8 cellular contexts compared by ENCODE assay signal in the genomic region with DNA sequence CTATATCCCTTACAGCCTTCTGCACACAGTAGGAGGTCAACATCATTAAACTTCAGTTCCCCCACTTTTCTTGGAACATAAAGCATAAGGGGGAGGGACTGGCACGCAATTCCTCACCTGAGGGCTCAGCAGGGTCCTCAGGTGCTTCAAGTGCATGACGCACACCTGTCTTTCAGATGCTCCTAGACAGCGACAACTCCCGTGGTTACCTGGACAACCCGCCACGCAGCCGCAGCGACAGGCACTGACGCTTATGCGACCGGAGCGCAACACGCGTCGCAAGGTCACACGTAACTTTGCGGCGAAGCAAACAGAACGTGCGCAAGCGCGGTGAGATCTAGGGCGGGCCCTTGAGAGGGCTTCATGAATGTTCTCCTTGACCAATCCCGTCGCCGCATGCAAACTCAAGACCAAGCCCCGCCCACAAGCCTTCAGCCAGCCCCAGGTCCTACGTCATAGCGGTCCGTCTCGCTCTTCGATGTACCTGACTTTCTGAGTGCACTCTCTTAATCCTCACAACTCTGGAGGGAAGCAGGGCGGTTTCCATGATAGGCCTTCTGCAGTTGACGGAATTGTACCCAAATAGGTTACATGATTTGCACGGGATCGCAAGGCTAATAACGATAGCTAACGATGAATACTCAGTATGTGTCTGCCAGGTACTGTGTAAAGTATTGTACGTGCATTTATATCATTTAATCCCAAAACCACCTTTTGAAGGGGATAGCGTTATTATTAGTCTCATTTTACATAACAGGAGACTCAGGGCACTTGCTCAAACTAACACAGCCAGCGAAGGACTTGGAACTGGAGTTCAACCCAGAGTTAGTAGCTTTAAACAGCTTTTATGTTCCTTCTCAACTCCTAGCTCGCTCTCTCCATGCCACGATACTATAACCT. TPM values are rescaled to one million over a fixed set of nuclear protein-coding genes. Genes with fewer than 3 reads are reported as not detected.
A peak's percentile ranks its signal among the peaks of the same experiment; 100 is the strongest.
DNase-seq lines count a peak whose midpoint lies in the region; ATAC-seq and TF ChIP-seq lines count a peak whose summit lies in the region.

A gene with protein sequence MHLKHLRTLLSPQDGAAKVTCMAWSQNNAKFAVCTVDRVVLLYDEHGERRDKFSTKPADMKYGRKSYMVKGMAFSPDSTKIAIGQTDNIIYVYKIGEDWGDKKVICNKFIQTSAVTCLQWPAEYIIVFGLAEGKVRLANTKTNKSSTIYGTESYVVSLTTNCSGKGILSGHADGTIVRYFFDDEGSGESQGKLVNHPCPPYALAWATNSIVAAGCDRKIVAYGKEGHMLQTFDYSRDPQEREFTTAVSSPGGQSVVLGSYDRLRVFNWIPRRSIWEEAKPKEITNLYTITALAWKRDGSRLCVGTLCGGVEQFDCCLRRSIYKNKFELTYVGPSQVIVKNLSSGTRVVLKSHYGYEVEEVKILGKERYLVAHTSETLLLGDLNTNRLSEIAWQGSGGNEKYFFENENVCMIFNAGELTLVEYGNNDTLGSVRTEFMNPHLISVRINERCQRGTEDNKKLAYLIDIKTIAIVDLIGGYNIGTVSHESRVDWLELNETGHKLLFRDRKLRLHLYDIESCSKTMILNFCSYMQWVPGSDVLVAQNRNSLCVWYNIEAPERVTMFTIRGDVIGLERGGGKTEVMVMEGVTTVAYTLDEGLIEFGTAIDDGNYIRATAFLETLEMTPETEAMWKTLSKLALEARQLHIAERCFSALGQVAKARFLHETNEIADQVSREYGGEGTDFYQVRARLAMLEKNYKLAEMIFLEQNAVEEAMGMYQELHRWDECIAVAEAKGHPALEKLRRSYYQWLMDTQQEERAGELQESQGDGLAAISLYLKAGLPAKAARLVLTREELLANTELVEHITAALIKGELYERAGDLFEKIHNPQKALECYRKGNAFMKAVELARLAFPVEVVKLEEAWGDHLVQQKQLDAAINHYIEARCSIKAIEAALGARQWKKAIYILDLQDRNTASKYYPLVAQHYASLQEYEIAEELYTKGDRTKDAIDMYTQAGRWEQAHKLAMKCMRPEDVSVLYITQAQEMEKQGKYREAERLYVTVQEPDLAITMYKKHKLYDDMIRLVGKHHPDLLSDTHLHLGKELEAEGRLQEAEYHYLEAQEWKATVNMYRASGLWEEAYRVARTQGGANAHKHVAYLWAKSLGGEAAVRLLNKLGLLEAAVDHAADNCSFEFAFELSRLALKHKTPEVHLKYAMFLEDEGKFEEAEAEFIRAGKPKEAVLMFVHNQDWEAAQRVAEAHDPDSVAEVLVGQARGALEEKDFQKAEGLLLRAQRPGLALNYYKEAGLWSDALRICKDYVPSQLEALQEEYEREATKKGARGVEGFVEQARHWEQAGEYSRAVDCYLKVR (N-terminal part only) (minus strand): TSS at position 246 of the 900 bp plus-strand sequence. CDS start 90 bp downstream, at position 156.

- H2BK120ac ChIP-seq in neuronal stem cell (ENCODE audit: low read depth, low read length) = no peak within 1 kb of the TSS

- H3K36me3 Mint-ChIP-seq in HFFc6 (ENCODE audit: low read depth) = no peaks in the 10 kb centered on the region
- no peaks in the 10 kb centered on the region for H3K36me3 Mint-ChIP-seq in activated naive CD4-positive, alpha-beta T cell treated with anti-CD3 and anti-CD28 coated beads, Interleukin-2, amount 10 ng/mL, durations not matched to agents 7 days and 5 days

- H3K9ac ChIP-seq in neuronal stem cell (ENCODE audit: low read depth, low read length, poor library complexity) = peak within 1 kb of the TSS; percentile 71
- peak within 1 kb of the TSS; percentile 51 to 86 (median 66) for H3K9ac ChIP-seq in subcutaneous abdominal adipose tissue (ENCODE audit: low read length in 5 of 5)

- H3K9me3 ChIP-seq in gastroesophageal sphincter (no peaks in the 10 kb centered on the region), neuronal stem cell (replicated peaks in 1 of 2; ENCODE audit: control insufficient read depth in 2 of 2, insufficient read depth in 1 of 2, low read depth in 1 of 2, low read length in 2 of 2) (no peaks in the 10 kb centered on the region), subcutaneous abdominal adipose tissue (ENCODE audit: control insufficient read depth in 5 of 5, low read length in 5 of 5) (no peaks in the 10 kb centered on the region)

- ATAC-seq in gastroesophageal sphincter = peak; percentile 99

- no peak within 1 kb of the TSS for H3K18ac ChIP-seq in neuronal stem cell (ENCODE audit: low read length)

- TF ChIP-seq CTCF in HFFc6 (IDR thresholded peaks at IDR 0.05) (no peak), NB4 (IDR thresholded peaks at IDR 0.05; ENCODE audit: low read depth, low read length) (no peak), gastroesophageal sphincter (IDR thresholded peaks at IDR 0.05) (no peak)

- no peak within 1 kb of the TSS for H3K14ac ChIP-seq in neuronal stem cell (ENCODE audit: low read length)

- no peak within 1 kb of the TSS for H4K91ac ChIP-seq in neuronal stem cell (ENCODE audit: low read depth, low read length, poor library complexity)

- no peak within 1 kb of the TSS for H2BK5ac ChIP-seq in neuronal stem cell (ENCODE audit: low read length)

- WGBS in gastroesophageal sphincter (ENCODE audit: low coverage in 1 of 2), 2 donors = 3 to 15% methylated on average over 11 to 34 of the region's 43 CpGs
- WGBS in neuronal stem cell (ENCODE audit: extremely low coverage in 2 of 2, insufficient read length in 2 of 2, insufficient replicate concordance in 1 of 2), 2 donors = no CpG with 5 or more reads among the region's 43 CpGs

- H2AK5ac ChIP-seq in neuronal stem cell (ENCODE audit: low read depth, low read length) = no peak within 1 kb of the TSS

- H3K9me3 Mint-ChIP-seq in HFFc6 = no peaks in the 10 kb centered on the region
- no peaks in the 10 kb centered on the region for H3K9me3 Mint-ChIP-seq in activated naive CD4-positive, alpha-beta T cell treated with anti-CD3 and anti-CD28 coated beads, Interleukin-2, amount 10 ng/mL, durations not matched to agents 7 days and 5 days

- peaks cover 3% of the 10 kb centered on the region for H3K79me1 ChIP-seq in neuronal stem cell (ENCODE audit: low read depth, low read length)

- peak within 1 kb of the TSS; percentile 87 for H3K27ac Mint-ChIP-seq in HFFc6
- H3K27ac Mint-ChIP-seq in activated naive CD4-positive, alpha-beta T cell treated with anti-CD3 and anti-CD28 coated beads, Interleukin-2, amount 10 ng/mL, durations not matched to agents 7 days and 5 days = peak within 1 kb of the TSS; percentile 88

- peaks cover 0 to 15% of the 10 kb centered on the region in 2 donors for H3K36me3 ChIP-seq in gastroesophageal sphincter
- peaks cover 0 to 2% of the 10 kb centered on the region in 2 donors for H3K36me3 ChIP-seq in neuronal stem cell (replicated peaks in 1 of 2; ENCODE audit: control insufficient read depth in 2 of 2, insufficient read depth in 2 of 2, low read length in 2 of 2)
- peaks cover 0 to 22% (median 9%) of the 10 kb centered on the region in 5 donors for H3K36me3 ChIP-seq in subcutaneous abdominal adipose tissue (ENCODE audit: control insufficient read depth in 5 of 5, insufficient read depth in 5 of 5, low read length in 5 of 5)

- H2BK12ac ChIP-seq in neuronal stem cell (ENCODE audit: low read length) = no peak within 1 kb of the TSS

- H2BK15ac ChIP-seq in neuronal stem cell (ENCODE audit: low read length) = no peak within 1 kb of the TSS

- peak within 1 kb of the TSS; percentile 80 for H2AFZ ChIP-seq in neuronal stem cell (ENCODE audit: low read length)

- no peak within 1 kb of the TSS for H4K8ac ChIP-seq in neuronal stem cell (ENCODE audit: low read depth, low read length)

- H3K4ac ChIP-seq in neuronal stem cell (ENCODE audit: low read length) = no peak within 1 kb of the TSS

- peak within 1 kb of the TSS; percentile 95 for H3K4me3 Mint-ChIP-seq in HFFc6
- peak within 1 kb of the TSS; percentile 81 for H3K4me3 Mint-ChIP-seq in activated naive CD4-positive, alpha-beta T cell treated with anti-CD3 and anti-CD28 coated beads, Interleukin-2, amount 10 ng/mL, durations not matched to agents 7 days and 5 days

- DNase-seq in GM04504 (ENCODE audit: low read depth) (peak; percentile 93), HFFc6 (peak; percentile 96), NB4 (ENCODE audit: low read depth) (peak; percentile 100), SK-N-DZ (ENCODE audit: low spot score) (peak; percentile 99), neuronal stem cell (ENCODE audit: low spot score) (peak; percentile 98)
- DNase-seq in activated naive CD4-positive, alpha-beta T cell treated with anti-CD3 and anti-CD28 coated beads, Interleukin-2, amount 10 ng/mL, durations not matched to agents 7 days and 5 days = peak; percentile 100

- H3K4me1 Mint-ChIP-seq in HFFc6 (ENCODE audit: low read depth) = peaks cover 20% of the 10 kb centered on the region
- peaks cover 22% of the 10 kb centered on the region for H3K4me1 Mint-ChIP-seq in activated naive CD4-positive, alpha-beta T cell treated with anti-CD3 and anti-CD28 coated beads, Interleukin-2, amount 10 ng/mL, durations not matched to agents 7 days and 5 days

- H3K4me3 ChIP-seq in NB4 (ENCODE audit: low read depth, low read length) = peak within 1 kb of the TSS; percentile 96
- peak within 1 kb of the TSS; percentile 60 to 63 for H3K4me3 ChIP-seq in gastroesophageal sphincter
- H3K4me3 ChIP-seq in neuronal stem cell (ENCODE audit: low read length in 2 of 2) = peak within 1 kb of the TSS; percentile 54 to 92
- H3K4me3 ChIP-seq in subcutaneous abdominal adipose tissue (ENCODE audit: low read depth in 1 of 5, low read length in 5 of 5) = peak within 1 kb of the TSS; percentile 62 to 89 (median 86)

- peak within 1 kb of the TSS; percentile 94 for H3K4me2 ChIP-seq in neuronal stem cell (ENCODE audit: insufficient read depth, low read length, poor library complexity, severe bottlenecking)

- CTCF ChIA-PET in activated naive CD4-positive, alpha-beta T cell treated with anti-CD3 and anti-CD28 coated beads, Interleukin-2, amount 10 ng/mL, durations not matched to agents 7 days and 5 days (lab: Charles Lee) = no interaction called here

- TF ChIP-seq POLR2A in NB4 (IDR thresholded peaks at IDR 0.05; ENCODE audit: extremely low read depth, insufficient read length) = peak; percentile 75
- peak; percentile 43 to 60 for TF ChIP-seq POLR2A in gastroesophageal sphincter (IDR thresholded peaks at IDR 0.05)

- H3K27ac ChIP-seq in gastroesophageal sphincter = peak within 1 kb of the TSS; percentile 76 to 85 (median 84)
- no peak within 1 kb of the TSS for H3K27ac ChIP-seq in neuronal stem cell (replicated peaks; ENCODE audit: low read length)
- H3K27ac ChIP-seq in subcutaneous abdominal adipose tissue (ENCODE audit: low read depth, low read length) = peak within 1 kb of the TSS; percentile 88

- peaks cover 12% of the 10 kb centered on the region for H3K27me3 Mint-ChIP-seq in HFFc6 (ENCODE audit: insufficient read depth)
- peaks cover 28% of the 10 kb centered on the region for H3K27me3 Mint-ChIP-seq in activated naive CD4-positive, alpha-beta T cell treated with anti-CD3 and anti-CD28 coated beads, Interleukin-2, amount 10 ng/mL, durations not matched to agents 7 days and 5 days

- TF ChIP-seq EP300 in gastroesophageal sphincter (IDR thresholded peaks at IDR 0.05) = no peak

- peaks cover 0 to 41% (median 0%) of the 10 kb centered on the region in 3 donors for H3K4me1 ChIP-seq in gastroesophageal sphincter
- H3K4me1 ChIP-seq in neuronal stem cell (ENCODE audit: control insufficient read depth in 2 of 2, insufficient read depth in 1 of 2, low read depth in 1 of 2, low read length in 2 of 2) = peaks cover 6 to 13% of the 10 kb centered on the region in 2 donors
- peaks cover 3 to 29% (median 24%) of the 10 kb centered on the region in 5 donors for H3K4me1 ChIP-seq in subcutaneous abdominal adipose tissue (ENCODE audit: control insufficient read depth in 5 of 5, insufficient read depth in 5 of 5, low read length in 5 of 5)

- no peak within 1 kb of the TSS for H3K23ac ChIP-seq in neuronal stem cell (ENCODE audit: low read depth, low read length, poor library complexity)

- H3K27me3 ChIP-seq in gastroesophageal sphincter (no peaks in the 10 kb centered on the region), neuronal stem cell (ENCODE audit: control insufficient read depth in 3 of 3, insufficient read depth in 3 of 3, low read depth in 1 of 3, low read length in 3 of 3) (peaks cover 0 to 7% (median 4%) of the 10 kb centered on the region in 3 experiments), subcutaneous abdominal adipose tissue (ENCODE audit: control insufficient read depth in 5 of 5, insufficient read depth in 4 of 5, low read length in 5 of 5) (peaks cover 0 to 3% (median 0%) of the 10 kb centered on the region in 5 donors)

RNA-seq across cellular contexts. Expression of the gene that starts here (rescaled TPM):
- 10 to 100 TPM in 5 of 6 experiments, 1 to 10 TPM in 1; 9.8 to 15.2 (median 13.2) TPM for total RNA-seq in HFFc6 (2021; fragmentation: NEBNext Ultra II Directional; extraction: Animal tissue kit (Norgen Biotek cat#: 25700))
- polyA plus RNA-seq in SK-N-DZ (2014; cell fraction: cytosol; rRNA removed) = 10.4 and 13.3 TPM in 2 replicates
- 60.1 and 81.9 TPM in 2 replicates for polyA plus RNA-seq in SK-N-DZ (2014; cell fraction: nucleus; rRNA removed)
- total RNA-seq in gastroesophageal sphincter = 10 to 100 TPM; 17.9 to 34.8 (median 30.3) TPM
- 8.4 TPM for polyA plus RNA-seq in neuronal stem cell (2013, experiment 1 of 2)
- 8.7 TPM for polyA plus RNA-seq in neuronal stem cell (2013, experiment 2 of 2)
